ENCODE assay signal across 18 cellular contexts in genomic region chr5:1791176-1791575, GRCh38. TPM values are rescaled to one million over a fixed set of nuclear protein-coding genes. Genes with fewer than 3 reads are reported as not detected.
DNase-seq lines count a peak whose midpoint lies in the region; ATAC-seq, FAIRE-seq and TF ChIP-seq lines count a peak whose summit lies in the region.
"Had no signal": no experiment of that assay in that cellular context is flagged by ENCODE, and none has a peak within 500 bp of the region (broad histone marks: within the 10 kb centered on the region; RNA-seq: fewer than 3 reads in every experiment).

No MANE protein-coding gene starts in this region.

- H3K9me3 ChIP-seq in right atrium auricular region (no peaks in the 10 kb centered on the region), T-helper 17 cell (ENCODE audit: control insufficient read depth, low read length, poor library complexity, severe bottlenecking) (no peaks in the 10 kb centered on the region)
- H3K9me3 ChIP-seq: breast epithelium had no signal

- no peaks in the 10 kb centered on the region for H3K4me1 ChIP-seq in right atrium auricular region
- H3K4me1 ChIP-seq: breast epithelium had no signal

- H3K4me1 Mint-ChIP-seq in T-helper 17 cell = peaks cover 37% of the 10 kb centered on the region
- H3K4me1 Mint-ChIP-seq in immature natural killer cell = peaks cover 23 to 31% of the 10 kb centered on the region in 2 donors

- FAIRE-seq in urothelium cell line (lab: Jason Lieb, UNC) = no peak
- FAIRE-seq: H1, keratinocyte had no signal

- H3K9me3 Mint-ChIP-seq in immature natural killer cell = no peaks in the 10 kb centered on the region
- H3K9me3 Mint-ChIP-seq: memory B cell had no signal

- no peak overlapping the region for H3K4me3 ChIP-seq in right atrium auricular region
- H3K4me3 ChIP-seq: breast epithelium, dorsolateral prefrontal cortex had no signal

- H3K36me3 ChIP-seq in right atrium auricular region = no peaks in the 10 kb centered on the region
- H3K36me3 ChIP-seq: breast epithelium had no signal

- peak overlapping the region; percentile 98 for H3K27ac Mint-ChIP-seq in T-helper 17 cell
- H3K27ac Mint-ChIP-seq in immature natural killer cell = peak overlapping the region in 5 of 6 donors; percentile 49 to 96 (median 87)

- no peak for TF ChIP-seq CTCF in right atrium auricular region (IDR thresholded peaks at IDR 0.05)

- intact Hi-C loops in cardiac septum (cut with DNase I) = no loop called here

- H3K4me3 Mint-ChIP-seq in T-helper 17 cell = no peak overlapping the region
- H3K4me3 Mint-ChIP-seq in immature natural killer cell = peak overlapping the region in 1 of 5 donors; percentile 21
- H3K4me3 Mint-ChIP-seq: memory B cell had no signal

- H3K27ac ChIP-seq in right atrium auricular region = no peak overlapping the region
- H3K27ac ChIP-seq: breast epithelium, dorsolateral prefrontal cortex had no signal

- DNase-seq in cardiac septum (ENCODE audit: low spot score) (peak; percentile 19), right atrium auricular region (ENCODE audit: low spot score) (no peak), T-helper 17 cell (no peak), immature natural killer cell (no peak), urothelium cell line (ENCODE audit: low spot score) (no peak), NCI-H2196 (lab: John Stamatoyannopoulos, UW; ENCODE audit: unreplicated experiment) (no peak)
- DNase-seq: activated CD4-positive, alpha-beta T cell treated with anti-CD3 and anti-CD28 coated beads, Interleukin-2, amount 50 U/mL, for 4 hours; DMS 273 treated with DMSO at 0.1 percent for 48 hours; NCI-H1417 treated with DMSO at 0.1 percent for 48 hours; NCI-H2227 treated with DMSO at 0.1 percent for 48 hours; SHP77; stimulated activated CD4-positive, alpha-beta T cell treated with anti-CD3 and anti-CD28 coated beads, Interleukin-1b, Interleukin-23, amount 100 ng/mL, for 48 hours had no signal

- H3K36me3 Mint-ChIP-seq in T-helper 17 cell (ENCODE audit: low read depth) = peaks cover 2% of the 10 kb centered on the region
- H3K36me3 Mint-ChIP-seq in immature natural killer cell = peaks cover 0 to 6% (median 4%) of the 10 kb centered on the region in 3 donors
- H3K36me3 Mint-ChIP-seq: memory B cell had no signal

- ATAC-seq in T-helper 17 cell (no peak), GM19463 (IDR thresholded peaks at IDR 0.05; ENCODE audit: unreplicated experiment) (no peak)

- H3K27me3 ChIP-seq in right atrium auricular region = no peaks in the 10 kb centered on the region
- H3K27me3 ChIP-seq: breast epithelium had no signal

- H3K27me3 Mint-ChIP-seq in T-helper 17 cell (no peaks in the 10 kb centered on the region), immature natural killer cell (ENCODE audit: low read depth in 3 of 3) (peaks cover 0 to 11% (median 8%) of the 10 kb centered on the region in 3 donors)

RNA-seq across cellular contexts. Expression of gene MRPL36, which starts 8.5 kb away (rescaled TPM):
- total RNA-seq in cardiac septum (43.2 TPM), right atrium auricular region (10 to 100 TPM; 40.5 to 41.2 TPM), T-helper 17 cell (10 to 100 TPM; 12.3 to 17.7 TPM)
- polyA plus RNA-seq in immature natural killer cell = 100 to 1,000 TPM in 1 of 3 donors, 10 to 100 TPM in 2; 86.5 to 142 (median 87.6) TPM

RNA-seq across cellular contexts. Expression of gene NDUFS6, which starts 10.0 kb away (rescaled TPM):
- total RNA-seq in cardiac septum (78.6 TPM), right atrium auricular region (100 to 1,000 TPM; 130 to 135 TPM), T-helper 17 cell (10 to 100 TPM; 15.2 to 24.7 TPM)
- 10 to 100 TPM; 75.8 to 96.0 (median 89.8) TPM for polyA plus RNA-seq in immature natural killer cell
